In the genomic region with DNA sequence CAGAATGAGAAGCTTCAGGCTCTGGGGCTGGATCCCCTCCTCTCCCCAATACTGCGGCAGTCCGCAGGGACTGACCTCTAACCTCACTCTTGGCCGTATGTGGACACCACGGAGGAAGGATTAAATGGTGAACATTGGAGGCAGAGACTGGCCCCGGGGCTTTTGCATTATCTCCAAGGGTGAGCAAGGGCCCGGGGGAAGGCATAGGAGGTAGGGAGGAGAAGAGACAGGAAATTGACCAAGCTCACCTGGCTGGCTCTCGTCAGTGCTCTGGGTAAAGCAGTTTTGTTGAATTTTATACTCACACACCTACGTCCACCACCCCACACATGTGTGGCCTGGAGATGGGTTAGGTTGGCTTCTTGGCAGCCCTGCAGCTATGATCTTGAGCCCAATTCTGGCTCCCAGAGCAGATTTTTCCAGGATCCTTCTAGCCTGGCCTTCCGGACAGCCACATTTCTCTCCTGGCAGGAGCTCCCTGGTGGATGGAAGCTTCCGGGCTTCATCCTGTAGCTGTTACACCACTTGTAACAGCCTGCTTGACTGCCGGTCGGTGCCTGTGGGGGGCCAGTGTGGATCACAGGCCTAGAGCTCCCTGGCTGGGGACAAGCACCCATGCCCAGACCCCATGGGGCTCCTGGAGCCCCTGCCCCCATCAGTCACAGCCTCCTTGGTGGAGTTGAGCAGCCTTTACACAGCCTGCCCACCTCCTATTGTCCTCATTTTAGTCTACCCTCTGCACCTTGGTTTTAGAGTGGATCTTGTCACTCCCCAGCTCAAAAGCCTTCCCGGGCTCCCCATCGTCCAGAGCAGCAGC, we compare ENCODE assay signal across 13 cellular contexts. TPM values are rescaled to one million over a fixed set of nuclear protein-coding genes. Genes with fewer than 3 reads are reported as not detected.
A peak's percentile ranks its signal among the peaks of the same experiment; 100 is the strongest.
DNase-seq lines count a peak whose midpoint lies in the region; ATAC-seq and TF ChIP-seq lines count a peak whose summit lies in the region.
"Had no signal": no experiment of that assay in that cellular context is flagged by ENCODE, and none has a peak within 500 bp of the region (broad histone marks: within the 10 kb centered on the region; RNA-seq: fewer than 3 reads in every experiment).

No MANE protein-coding gene starts in this region.

- intact Hi-C loops in lower lobe of right lung (cut with DNase I), result no loop called here

- peak overlapping the region; percentile 86; the same call in 1 of the 2 replicates for H3K9ac ChIP-seq in KMS-11

- H3K36me3 ChIP-seq in KMS-11 (ENCODE audit: insufficient read depth) (peaks cover 9% of the 10 kb centered on the region; the same call in 1 of the 2 replicates), lower lobe of right lung (peaks cover 7% of the 10 kb centered on the region), HAP-1 (replicated peaks) (peaks cover 62% of the 10 kb centered on the region)

- DNase-seq in stimulated activated naive CD8-positive, alpha-beta T cell treated with anti-CD3 and anti-CD28 coated beads, Interleukin-15, Interleukin-2, amounts not matched to agents 100 U/mL and 50 U/mL, for 24 hours, result no peak
- DNase-seq in left kidney (ENCODE audit: low read depth, low spot score) (peak; percentile 4), lower lobe of right lung (no peak), HAP-1 (ENCODE audit: low spot score in 2 of 2) (no peak)
- DNase-seq: HCEC 1CT, NCI-H2081 had no signal

- H3K4me1 ChIP-seq in KMS-11 (ENCODE audit: low read depth, poor library complexity, severe bottlenecking) (peaks cover 89% of the 10 kb centered on the region), lower lobe of right lung (peaks cover 17% of the 10 kb centered on the region), HAP-1 (peaks cover 42% of the 10 kb centered on the region)

- H3K27me3 Mint-ChIP-seq in stimulated activated naive CD8-positive, alpha-beta T cell treated with anti-CD3 and anti-CD28 coated beads, Interleukin-15, Interleukin-2, amounts not matched to agents 100 ng/mL and 50 ng/mL, for 24 hours, result no peaks in the 10 kb centered on the region

- ATAC-seq in stimulated activated naive CD8-positive, alpha-beta T cell treated with anti-CD3 and anti-CD28 coated beads, Interleukin-15, Interleukin-2, amounts not matched to agents 100 U/mL and 50 U/mL, for 24 hours, result no peak
- ATAC-seq in GM21360 (IDR thresholded peaks at IDR 0.05; ENCODE audit: unreplicated experiment), result no peak
- ATAC-seq in GM18873 (IDR thresholded peaks at IDR 0.05; ENCODE audit: low FRiP score, unreplicated experiment), result no peak
- ATAC-seq in lower lobe of right lung, result no peak

- no peak overlapping the region for H2AFZ ChIP-seq in KMS-11 (ENCODE audit: low read depth)

- no peak overlapping the region for H3K4me3 Mint-ChIP-seq in stimulated activated naive CD8-positive, alpha-beta T cell treated with anti-CD3 and anti-CD28 coated beads, Interleukin-15, Interleukin-2, amounts not matched to agents 100 ng/mL and 50 ng/mL, for 24 hours

- H3K79me2 ChIP-seq in KMS-11 (ENCODE audit: insufficient read depth, low read depth), result peaks cover 74% of the 10 kb centered on the region

- H3K27ac ChIP-seq in KMS-11 (peak overlapping the region; percentile 87), lower lobe of right lung (no peak overlapping the region)
- H3K27ac ChIP-seq: VCaP had no signal

- no peaks in the 10 kb centered on the region for H3K27me3 ChIP-seq in KMS-11 (ENCODE audit: insufficient read depth, low read depth)
- H3K27me3 ChIP-seq in lower lobe of right lung (ENCODE audit: low read depth), result no peaks in the 10 kb centered on the region
- no peaks in the 10 kb centered on the region for H3K27me3 ChIP-seq in HAP-1 (ENCODE audit: low read depth)
- H3K27me3 ChIP-seq: adrenal gland had no signal

- TF ChIP-seq CTCF in KMS-11 (conservative IDR thresholded peaks at IDR 0.05; ENCODE audit: low read depth, low read length) (no peak), lower lobe of right lung (IDR thresholded peaks at IDR 0.05) (no peak)

- H4K20me1 ChIP-seq in KMS-11 (ENCODE audit: insufficient read depth), result no peaks in the 10 kb centered on the region

- H3K36me3 Mint-ChIP-seq in stimulated activated naive CD8-positive, alpha-beta T cell treated with anti-CD3 and anti-CD28 coated beads, Interleukin-15, Interleukin-2, amounts not matched to agents 100 ng/mL and 50 ng/mL, for 24 hours (ENCODE audit: low read depth), result peaks cover under 1% of the 10 kb centered on the region

- H3K4me2 ChIP-seq in KMS-11, result peak overlapping the region; percentile 99

- H3K9me3 Mint-ChIP-seq in stimulated activated naive CD8-positive, alpha-beta T cell treated with anti-CD3 and anti-CD28 coated beads, Interleukin-15, Interleukin-2, amounts not matched to agents 100 ng/mL and 50 ng/mL, for 24 hours, result no peaks in the 10 kb centered on the region

- peak overlapping the region; percentile 48 for H3K4me3 ChIP-seq in KMS-11 (IDR thresholded peaks at IDR 0.05; ENCODE audit: insufficient read depth, low read depth, low read length)
- no peak overlapping the region for H3K4me3 ChIP-seq in lower lobe of right lung
- no peak overlapping the region for H3K4me3 ChIP-seq in HAP-1
- H3K4me3 ChIP-seq: adrenal gland had no signal

- H3K27ac Mint-ChIP-seq in stimulated activated naive CD8-positive, alpha-beta T cell treated with anti-CD3 and anti-CD28 coated beads, Interleukin-15, Interleukin-2, amounts not matched to agents 100 ng/mL and 50 ng/mL, for 24 hours, result peak overlapping the region; percentile 21

- in situ Hi-C loops in HAP-1 (cut with MboI; ENCODE audit: low sequenced_read_pairs), result no loop called here

- H3K9me3 ChIP-seq in lower lobe of right lung (no peaks in the 10 kb centered on the region), HAP-1 (no peaks in the 10 kb centered on the region)
- H3K9me3 ChIP-seq: adrenal gland had no signal

- peaks cover 84% of the 10 kb centered on the region for H3K4me1 Mint-ChIP-seq in stimulated activated naive CD8-positive, alpha-beta T cell treated with anti-CD3 and anti-CD28 coated beads, Interleukin-15, Interleukin-2, amounts not matched to agents 100 ng/mL and 50 ng/mL, for 24 hours (ENCODE audit: low read depth)

RNA-seq across cellular contexts. Expression of gene ITM2C, which starts 7.6 kb away (rescaled TPM):
- 27.6 TPM for total RNA-seq in lower lobe of right lung

RNA-seq across cellular contexts. Expression of gene GPR55, which starts 52.7 kb away (rescaled TPM):
- total RNA-seq in lower lobe of right lung, result 0.74 TPM
- total RNA-seq: pulmonary artery endothelial cell had no signal
